In the genomic region with DNA sequence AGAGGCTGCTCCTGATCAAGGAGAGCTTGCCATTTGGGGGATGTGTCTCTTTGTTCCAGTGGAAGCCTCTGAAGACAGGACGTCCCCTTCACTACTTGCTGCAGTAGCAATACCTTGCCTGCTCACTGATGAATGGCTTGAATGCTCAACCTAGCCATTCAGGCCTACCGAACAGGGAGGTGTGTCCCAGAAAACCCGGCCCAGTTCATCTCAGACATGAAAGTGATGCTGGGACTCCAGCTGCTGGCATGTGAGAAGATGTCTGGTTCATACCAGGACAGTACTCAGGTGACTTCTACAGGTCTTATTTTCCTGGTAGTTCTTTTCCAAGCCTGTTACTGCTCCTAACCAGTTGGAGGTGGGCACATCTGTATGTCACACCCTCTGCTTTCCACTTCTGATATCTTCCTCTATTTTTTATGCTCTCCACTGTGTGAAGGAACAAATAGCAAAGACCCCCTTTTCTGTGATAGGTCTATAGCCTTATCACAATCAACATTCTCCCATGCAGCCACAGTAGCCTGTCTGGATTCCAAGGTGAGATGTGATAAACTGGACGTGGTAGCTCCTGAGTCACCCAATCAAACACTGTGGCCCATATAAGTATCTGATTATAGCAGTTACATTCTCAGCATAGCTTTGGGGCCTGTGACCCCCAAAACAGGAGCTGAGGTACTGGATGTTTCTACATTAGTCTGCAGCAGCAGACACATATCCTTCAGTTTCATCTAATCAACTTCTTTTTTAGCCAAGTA, we compare ENCODE assay signal across 6 cellular contexts.
"Had no signal": no experiment of that assay in that cellular context is flagged by ENCODE, and none has a peak within 500 bp of the region (broad histone marks: within the 10 kb centered on the region; RNA-seq: fewer than 3 reads in every experiment).

No MANE protein-coding gene starts in this region.

- H3K4me1 Mint-ChIP-seq: IgD-negative memory B cell had no signal

- H2AFZ ChIP-seq: GM23338 had no signal

- ATAC-seq: GM23338, HepG2 had no signal

- H3K4me2 ChIP-seq: GM23338 had no signal

- H3K27ac Mint-ChIP-seq: GM23338, H9, IgD-negative memory B cell had no signal

- H3K4me3 Mint-ChIP-seq: GM23338, H9, IgD-negative memory B cell had no signal

- H3K36me3 Mint-ChIP-seq: IgD-negative memory B cell had no signal

- H3K9me3 Mint-ChIP-seq: GM23338 had no signal

- DNase-seq: H9, HCEC 1CT had no signal

- H3K27ac ChIP-seq: HL-60 had no signal

- H3K4me3 ChIP-seq: GM23338 had no signal
